In genomic region chr2:51237626-51238271, GRCh38 we compare ENCODE assay signal across 25 cellular contexts.
"Had no signal": no experiment of that assay in that cellular context is flagged by ENCODE, and none has a peak within 500 bp of the region (broad histone marks: within the 10 kb centered on the region; RNA-seq: fewer than 3 reads in every experiment).

No MANE protein-coding gene starts in this region.

- H3K9me3 ChIP-seq: MG63, SJSA1, SK-N-SH had no signal

- H3K4me1 ChIP-seq: SJSA1 had no signal

- H3K27ac ChIP-seq: PC-9, RWPE1, SJSA1 had no signal

- H3K27me3 ChIP-seq: MG63, SJSA1 had no signal

- DNase-seq: Kasumi-1, MG63, NCI-H1048, NCI-H1092 treated with DMSO at 0.1 percent for 48 hours, NCI-H146, NCI-H1694, NCI-H187, NCI-H1930, NCI-H2029 treated with DMSO at 0.1 percent for 48 hours, NCI-H2107, NCI-H2171, NCI-H226, NCI-H446 treated with DMSO at 0.1 percent for 48 hours, NCI-H510A, NCI-H524, NCI-H774, PC-9, Right ventricle myocardium superior, SHP77 treated with DMSO at 0.1 percent for 48 hours, SK-N-SH, SW 1271 had no signal

- H2AFZ ChIP-seq: PC-9 had no signal

- H3K9ac ChIP-seq: SK-N-SH had no signal

- H3K36me3 ChIP-seq: MG63, SJSA1 had no signal

- H3K4me3 ChIP-seq: MG63, PC-9, SJSA1 had no signal

- FAIRE-seq: RCC 7860 had no signal

- H3K4me2 ChIP-seq: PC-9, SK-N-SH had no signal

- ATAC-seq: Panc1 had no signal
